ENCODE assay signal across 18 cellular contexts in genomic region chr1:16886860-16887605, GRCh38. TPM values are rescaled to one million over a fixed set of nuclear protein-coding genes. Genes with fewer than 3 reads are reported as not detected.
DNase-seq lines count a peak whose midpoint lies in the region; ATAC-seq, FAIRE-seq and TF ChIP-seq lines count a peak whose summit lies in the region.
"Had no signal": no experiment of that assay in that cellular context is flagged by ENCODE, and none has a peak within 500 bp of the region (broad histone marks: within the 10 kb centered on the region; RNA-seq: fewer than 3 reads in every experiment).

No MANE protein-coding gene starts in this region.

- POLR2A ChIA-PET in K562 (lab: Yijun Ruan, JAX) = interaction anchor here (0.6 to 6.0 kb wide), 2 partner anchors 19 to 308 kb away, joined by 3 to 31 read pairs; no protein-coding TSS in a partner anchor

- H3K27me3 Mint-ChIP-seq in GM23338 (ENCODE audit: insufficient read depth, low read depth, poor library complexity) (peaks cover 18% of the 10 kb centered on the region), naive B cell (peaks cover 2 to 15% (median 12%) of the 10 kb centered on the region in 3 donors)

- no TSS peak for BruUV-seq in K562 (replicated peaks; lab: Mats Ljungman, UMichigan)

- no peak for TF ChIP-seq POLR2A in K562 (conservative IDR thresholded peaks at IDR 0.05)

- H3K9me1 ChIP-seq in K562 (ENCODE audit: control insufficient read depth, insufficient read depth, low read length) = no peaks in the 10 kb centered on the region

- H3K4me1 Mint-ChIP-seq in GM23338 (peaks cover 29% of the 10 kb centered on the region), naive B cell (peaks cover 7 to 33% (median 11%) of the 10 kb centered on the region in 3 donors)

- H3K4me3 Mint-ChIP-seq in GM23338 (no peak overlapping the region; the same call in 2 of the 3 replicates), naive B cell (peak overlapping the region in 5 of 8 donors; percentile 6 to 66 (median 27))

- H3K4me3 ChIP-seq in GM23338 (no peak overlapping the region), K562 (no peak overlapping the region)
- H3K4me3 ChIP-seq: HAP-1 had no signal

- no peak for ATAC-seq in GM23338
- no peak for ATAC-seq in K562
- peak; percentile 15 for ATAC-seq in esophagus mucosa
- ATAC-seq in naive B cell (ENCODE audit: low read depth in 2 of 2) = no peak
- no peak for ATAC-seq in HG02678 (IDR thresholded peaks at IDR 0.05; ENCODE audit: unreplicated experiment)

- H3K79me2 ChIP-seq in GM23338 (replicated peaks; ENCODE audit: insufficient read depth) = no peaks in the 10 kb centered on the region
- H3K79me2 ChIP-seq in K562 (ENCODE audit: control insufficient read depth, insufficient read depth, low read length) = no peaks in the 10 kb centered on the region

- H3F3A ChIP-seq in GM23338 (replicated peaks; ENCODE audit: low read depth) = peaks cover 24% of the 10 kb centered on the region; the same call in 1 of the 2 replicates

- CTCF ChIA-PET in K562 (lab: Yijun Ruan, JAX; ENCODE audit: low intra/inter-chr PET ratio) = no interaction called here

- no peak for TF ChIP-seq RAD21 in K562 (CRISPR knock-in tag; conservative IDR thresholded peaks at IDR 0.05 in 1 of 2, IDR thresholded peaks at IDR 0.05 in 1 of 2)

- H3K36me3 ChIP-seq in GM23338 (ENCODE audit: insufficient read depth) (no peaks in the 10 kb centered on the region), K562 (ENCODE audit: control insufficient read depth, insufficient read depth, low read length) (no peaks in the 10 kb centered on the region)
- H3K36me3 ChIP-seq: HAP-1 had no signal

- H3K9me3 ChIP-seq in K562 (replicated peaks; ENCODE audit: control insufficient read depth, insufficient read depth, low read depth, low read length) = no peaks in the 10 kb centered on the region
- H3K9me3 ChIP-seq: HAP-1 had no signal

- H3K9me2 ChIP-seq in GM23338 (ENCODE audit: insufficient read depth) = no peaks in the 10 kb centered on the region

- in situ Hi-C loops in K562 (cut with MboI) = no loop called here

- peaks cover 3% of the 10 kb centered on the region; the same call in 2 of the 3 replicates for H3K9me3 Mint-ChIP-seq in GM23338
- no peaks in the 10 kb centered on the region for H3K9me3 Mint-ChIP-seq in naive B cell
- H3K9me3 Mint-ChIP-seq: CD14-positive monocyte; CD4-positive, alpha-beta memory T cell had no signal

- H4K20me1 ChIP-seq in GM23338 (replicated peaks; ENCODE audit: insufficient read depth) (no peaks in the 10 kb centered on the region), K562 (replicated peaks; ENCODE audit: control insufficient read depth, insufficient read depth, low read length) (no peaks in the 10 kb centered on the region)

- H3K27ac ChIP-seq in GM23338 (ENCODE audit: low read depth) (no peak overlapping the region), K562 (ENCODE audit: extremely low read depth, low read depth, low read length) (no peak overlapping the region)

- peak; percentile 37 for DNase-seq in GM23338 (ENCODE audit: low spot score)
- DNase-seq in K562 (ENCODE audit: extremely low read depth in 1 of 4, low spot score in 3 of 4) = no peak
- DNase-seq in naive B cell = no peak
- no peak for DNase-seq in HTR-8/SVneo (ENCODE audit: insufficient read length, low spot score)
- no peak for DNase-seq in NCI-H748 (lab: John Stamatoyannopoulos, UW; ENCODE audit: unreplicated experiment)
- no peak for DNase-seq in NCI-H2227 (lab: John Stamatoyannopoulos, UW; ENCODE audit: unreplicated experiment)
- DNase-seq: ACHN; CD4-positive, alpha-beta memory T cell; DMS153; DMS79; GF-D8; KBM-7 had no signal

- H3K4me2 ChIP-seq in GM23338 = no peak overlapping the region
- H3K4me2 ChIP-seq in K562 (ENCODE audit: insufficient read depth, low read length) = no peak overlapping the region

- H3K36me3 Mint-ChIP-seq in GM23338 (ENCODE audit: low read depth) = peaks cover 3% of the 10 kb centered on the region
- no peaks in the 10 kb centered on the region for H3K36me3 Mint-ChIP-seq in naive B cell
- H3K36me3 Mint-ChIP-seq: CD14-positive monocyte had no signal

- intact Hi-C loops in K562 (cut with micrococcal nuclease) = no loop called here

- no peak for TF ChIP-seq EP300 in K562 (IDR thresholded peaks at IDR 0.05; ENCODE audit: low read length)

- FAIRE-seq in K562 (lab: Jason Lieb, UNC) (peak; percentile 40), HTR-8/SVneo (lab: Jason Lieb, UNC) (no peak)
- FAIRE-seq: H1 had no signal

- peaks cover 11% of the 10 kb centered on the region for H3K4me1 ChIP-seq in GM23338 (ENCODE audit: insufficient read depth)
- peaks cover 9% of the 10 kb centered on the region in 2 experiments; a peak in 4 of 5 replicates for H3K4me1 ChIP-seq in K562 (replicated peaks in 1 of 2; ENCODE audit: control insufficient read depth in 2 of 2, insufficient read depth in 2 of 2, low read length in 2 of 2)
- H3K4me1 ChIP-seq: HAP-1 had no signal

- WGBS in K562 (ENCODE audit: insufficient coverage, low coverage, missing lambda C conversion rate) = 51% methylated on average over 20 of the region's 20 CpGs

- 0 out of 4 replicates have a peak overlapping the region, but pooled peaks of 1 of the 2 experiments have one; percentile 28 for H3K9ac ChIP-seq in K562 (ENCODE audit: insufficient read depth in 1 of 2, low read depth in 2 of 2, low read length in 2 of 2)

- H3K27me3 ChIP-seq in GM23338 (ENCODE audit: insufficient read depth) (no peaks in the 10 kb centered on the region), K562 (ENCODE audit: control insufficient read depth in 2 of 2, insufficient read depth in 2 of 2, low read length in 2 of 2) (0 out of 5 replicates have a peak, but pooled peaks cover 0 to 5% of the 10 kb centered on the region in 2 experiments)

- H3K27ac Mint-ChIP-seq in GM23338 (no peak overlapping the region), naive B cell (peak overlapping the region in 2 of 6 donors; percentile 40 to 59)

- no peak for TF ChIP-seq CTCF in GM23338 (conservative IDR thresholded peaks at IDR 0.05; ENCODE audit: low read depth in 2 of 2)
- no peak for TF ChIP-seq CTCF in K562 (IDR thresholded peaks at IDR 0.05 in 2 of 3, conservative IDR thresholded peaks at IDR 0.05 in 1 of 3; ENCODE audit: insufficient read depth in 2 of 3, low read depth in 1 of 3, low read length in 3 of 3)

- H2AFZ ChIP-seq in GM23338 (no peak overlapping the region), K562 (ENCODE audit: low read depth, low read length) (no peak overlapping the region)

TF ChIP-seq in K562, 482 proteins besides CTCF, POLR2A, EP300 and RAD21 (continues in another document):
- no peak for TF ChIP-seq PTTG1 (tag; IDR thresholded peaks at IDR 0.05; ENCODE audit: low read depth)

RNA-seq across cellular contexts. Expression of gene RNU1-2, which starts 8.7 kb away (rescaled TPM):
- under 0.01 TPM in 1 of 2 replicates, not detected in the other for total RNA-seq in GM23338 (2014; rRNA removed; shearing (Covaris generic))
- polyA plus RNA-seq in GM23338 (2016; fragmentation: Nextera tagmentation; extraction: Ambion mirVana) (not detected in 2 replicates), K562 (2011; rRNA removed) (83.9 TPM in 1 of 2 replicates, not detected in the other), K562 (2014; fragmentation: Illumina TruSeq; extraction: Trizol) (not detected in 2 replicates), K562 (2014; fragmentation: Nextera tagmentation; extraction: Ambion mirVana) (1 to 10 TPM in 1 of 2 experiments, not detected in 1; 3.0 TPM), K562 (2014; rRNA removed) (not detected in 2 replicates), naive B cell (ENCODE audit: low read depth in 6 of 6) (10 to 100 TPM in 4 of 6 donors, not detected in 2; 27.4 to 56.9 (median 45.9) TPM)
- under 0.01 TPM in 2 replicates for total RNA-seq in K562 (2011; cell fraction: chromatin; rRNA removed; ENCODE audit: low replicate concordance)
- total RNA-seq in K562 (2011; cell fraction: nucleolus; rRNA removed) = under 0.01 and 21,200 TPM in 2 replicates
- total RNA-seq in K562 (2011; cell fraction: nucleoplasm; rRNA removed) = under 0.01 and 24,158 TPM in 2 replicates
- total RNA-seq in K562 (2014; rRNA removed) (under 0.01 TPM in 2 replicates), K562 (2014; rRNA removed; fragmentation: Illumina TruSeq; extraction: Trizol) (28,565 and 32,823 TPM in 2 replicates), K562 (2015; rRNA removed; fragmentation: Illumina TruSeq; extraction: Trizol) (20,456 and 27,045 TPM in 2 replicates), K562 (2021) (2,231 and 2,538 TPM in 2 replicates), esophagus mucosa (6,387 TPM)
- polyA plus RNA-seq in K562 (2011; cell fraction: cytosol; rRNA removed) = under 0.01 TPM in 1 of 2 replicates, not detected in the other
- under 0.01 and 1,424 TPM in 2 replicates for polyA plus RNA-seq in K562 (2011; cell fraction: nucleus; rRNA removed)
- 25.1 TPM in 1 of 2 replicates, not detected in the other for polyA plus RNA-seq in K562 (2012)
- polyA minus RNA-seq in K562 (2011; rRNA and poly(A)+ RNA removed) = 10,756 and 20,531 TPM in 2 replicates
- 58,964 and 66,171 TPM in 2 replicates for polyA minus RNA-seq in K562 (2011; cell fraction: cytosol; rRNA and poly(A)+ RNA removed)
- 66,769 and 85,880 TPM in 2 replicates for polyA minus RNA-seq in K562 (2011; cell fraction: nucleus; rRNA and poly(A)+ RNA removed)
- polyA plus RNA-seq: BJ; CD14-positive monocyte; CD4-positive, alpha-beta memory T cell had no signal

RNA-seq across cellular contexts. Expression of gene CROCC, which starts 34.7 kb away (rescaled TPM):
- total RNA-seq in GM23338 (2014; rRNA removed; shearing (Covaris generic)) = 74.6 and 106 TPM in 2 replicates
- polyA plus RNA-seq in GM23338 (2016; fragmentation: Nextera tagmentation; extraction: Ambion mirVana) (13.0 and 15.1 TPM in 2 replicates), K562 (2011; rRNA removed) (8.6 and 15.2 TPM in 2 replicates), K562 (2014; fragmentation: Illumina TruSeq; extraction: Trizol) (7.8 and 8.4 TPM in 2 replicates), K562 (2014; fragmentation: Nextera tagmentation; extraction: Ambion mirVana) (under 1 TPM; 0.17 TPM), K562 (2014; rRNA removed) (14.4 and 15.4 TPM in 2 replicates), naive B cell (ENCODE audit: low read depth in 6 of 6) (1 to 10 TPM; 1.4 to 4.0 (median 2.3) TPM)
- 51.0 and 132 TPM in 2 replicates for total RNA-seq in K562 (2011; cell fraction: chromatin; rRNA removed; ENCODE audit: low replicate concordance)
- total RNA-seq in K562 (2011; cell fraction: nucleolus; rRNA removed) = 69.0 and 78.0 TPM in 2 replicates
- 84.0 and 111 TPM in 2 replicates for total RNA-seq in K562 (2011; cell fraction: nucleoplasm; rRNA removed)
- total RNA-seq in K562 (2014; rRNA removed) (6.3 and 9.7 TPM in 2 replicates), K562 (2014; rRNA removed; fragmentation: Illumina TruSeq; extraction: Trizol) (1.9 and 3.0 TPM in 2 replicates), K562 (2015; rRNA removed; fragmentation: Illumina TruSeq; extraction: Trizol) (7.3 and 7.6 TPM in 2 replicates), K562 (2021) (9.3 and 10.4 TPM in 2 replicates), esophagus mucosa (15.3 TPM)
- 5.8 and 6.7 TPM in 2 replicates for polyA plus RNA-seq in K562 (2011; cell fraction: cytosol; rRNA removed)
- polyA plus RNA-seq in K562 (2011; cell fraction: nucleus; rRNA removed) = 80.5 and 99.7 TPM in 2 replicates
- polyA plus RNA-seq in K562 (2012) = 10.2 and 16.9 TPM in 2 replicates
- 5.7 and 7.6 TPM in 2 replicates for polyA minus RNA-seq in K562 (2011; rRNA and poly(A)+ RNA removed)
- 2.3 and 2.7 TPM in 2 replicates for polyA minus RNA-seq in K562 (2011; cell fraction: cytosol; rRNA and poly(A)+ RNA removed)
- 14.9 and 19.0 TPM in 2 replicates for polyA minus RNA-seq in K562 (2011; cell fraction: nucleus; rRNA and poly(A)+ RNA removed)
